25 cellular contexts compared by ENCODE assay signal in the genomic region with DNA sequence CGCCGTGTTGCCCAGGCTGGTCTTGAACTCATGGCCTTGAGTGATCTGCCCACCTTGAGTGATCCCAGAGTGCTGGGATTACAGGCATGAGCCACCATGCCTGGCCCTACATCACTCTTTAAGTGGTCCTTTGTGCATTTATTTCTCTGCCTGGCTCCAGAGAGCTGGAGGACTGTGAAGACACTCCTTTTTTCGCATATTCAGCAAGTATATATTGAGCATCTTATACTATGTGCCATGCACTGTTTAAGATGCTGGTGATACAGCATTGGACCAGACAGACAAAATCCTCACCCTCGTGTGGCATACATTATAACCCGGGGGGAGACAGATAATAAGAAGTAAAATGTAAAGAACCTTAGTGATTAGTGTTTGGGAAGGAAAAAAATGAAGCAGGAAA.
A peak's percentile ranks its signal among the peaks of the same experiment; 100 is the strongest.
DNase-seq lines count a peak whose midpoint lies in the region; ATAC-seq, FAIRE-seq and TF ChIP-seq lines count a peak whose summit lies in the region.
"Had no signal": no experiment of that assay in that cellular context is flagged by ENCODE, and none has a peak within 500 bp of the region (broad histone marks: within the 10 kb centered on the region; RNA-seq: fewer than 3 reads in every experiment).

No MANE protein-coding gene starts in this region.

- no peaks in the 10 kb centered on the region; the same call in 1 of the 2 replicates for H3K9me3 ChIP-seq in K562 (replicated peaks; ENCODE audit: control insufficient read depth, insufficient read depth, low read depth, low read length)
- no peaks in the 10 kb centered on the region for H3K9me3 ChIP-seq in ovary
- H3K9me3 ChIP-seq: esophagus squamous epithelium, prostate gland, SJCRH30, thyroid gland had no signal

- peaks cover 0 to 3% of the 10 kb centered on the region in 2 donors for H3K36me3 Mint-ChIP-seq in activated T-cell treated with anti-CD3 and anti-CD28 coated beads, Interleukin-2, amount 50 U/mL, for 72 hours (ENCODE audit: insufficient read depth in 2 of 2)
- H3K36me3 Mint-ChIP-seq in activated T-cell treated with anti-CD3 and anti-CD28 coated beads, Interleukin-2, amount 50 U/mL, for 4 hours (ENCODE audit: insufficient read depth), result peaks cover 3% of the 10 kb centered on the region
- H3K36me3 Mint-ChIP-seq in HFFc6 (ENCODE audit: low read depth) (peaks cover 39% of the 10 kb centered on the region), osteocyte (ENCODE audit: unreplicated experiment) (peaks cover 8% of the 10 kb centered on the region)

- no peak for ATAC-seq in activated T-cell treated with anti-CD3 and anti-CD28 coated beads, Interleukin-2, amount 50 U/mL, for 72 hours (replicated peaks in 1 of 2)
- no peak for ATAC-seq in activated T-cell treated with anti-CD3 and anti-CD28 coated beads, Interleukin-2, amount 50 U/mL, for 4 hours
- ATAC-seq in K562, result no peak
- ATAC-seq: naive thymus-derived CD8-positive, alpha-beta T cell; WTC11 had no signal

- TF ChIP-seq POLR2A in K562 (conservative IDR thresholded peaks at IDR 0.05) (no peak), ovary (IDR thresholded peaks at IDR 0.05) (no peak)

- TF ChIP-seq RAD21 in K562 (CRISPR knock-in tag; conservative IDR thresholded peaks at IDR 0.05 in 1 of 2, IDR thresholded peaks at IDR 0.05 in 1 of 2), result no peak

- no peaks in the 10 kb centered on the region for H4K20me1 ChIP-seq in K562 (replicated peaks; ENCODE audit: control insufficient read depth, insufficient read depth, low read length)

- in situ Hi-C loops in K562 (cut with MboI) (no loop called here), ACHN (cut with HindIII; ENCODE audit: low pct_ligation_motif_present, low pct_unique_long_range_greater_than_20kb, low sequenced_read_pairs) (no loop called here)

- no peaks in the 10 kb centered on the region for H3K27me3 Mint-ChIP-seq in activated T-cell treated with anti-CD3 and anti-CD28 coated beads, Interleukin-2, amount 50 U/mL, for 72 hours (ENCODE audit: low read depth)
- H3K27me3 Mint-ChIP-seq in activated T-cell treated with anti-CD3 and anti-CD28 coated beads, Interleukin-2, amount 50 U/mL, for 4 hours (ENCODE audit: low read depth), result no peaks in the 10 kb centered on the region
- H3K27me3 Mint-ChIP-seq in HFFc6 (ENCODE audit: insufficient read depth) (no peaks in the 10 kb centered on the region; the same call in 1 of the 2 replicates), osteocyte (ENCODE audit: unreplicated experiment) (no peaks in the 10 kb centered on the region)
- H3K27me3 Mint-ChIP-seq: naive thymus-derived CD8-positive, alpha-beta T cell had no signal

- WGBS in K562 (ENCODE audit: insufficient coverage, low coverage, missing lambda C conversion rate), result 64% methylated on average over 5 of the region's 5 CpGs
- WGBS in ovary, 3 donors, result 92 to 99% (median 96%) methylated on average over 5 of the region's 5 CpGs

- H3K27ac Mint-ChIP-seq in activated T-cell treated with anti-CD3 and anti-CD28 coated beads, Interleukin-2, amount 50 U/mL, for 72 hours, result peak overlapping the region; percentile 83
- H3K27ac Mint-ChIP-seq in HFFc6, result peak overlapping the region; percentile 57
- H3K27ac Mint-ChIP-seq in osteocyte (ENCODE audit: unreplicated experiment), result peak overlapping the region; percentile 55
- H3K27ac Mint-ChIP-seq: WTC11 had no signal

- H3K36me3 ChIP-seq in K562 (ENCODE audit: control insufficient read depth, insufficient read depth, low read length) (peaks cover 8% of the 10 kb centered on the region; the same call in 2 of the 3 replicates), ovary (no peaks in the 10 kb centered on the region)
- H3K36me3 ChIP-seq: prostate gland, thyroid gland had no signal

- H3K79me2 ChIP-seq in K562 (ENCODE audit: control insufficient read depth, insufficient read depth, low read length), result peaks cover 25% of the 10 kb centered on the region

- H3K27ac ChIP-seq in K562 (ENCODE audit: extremely low read depth, low read depth, low read length) (no peak overlapping the region), ovary (no peak overlapping the region)
- H3K27ac ChIP-seq: prostate gland, SJCRH30, thyroid gland had no signal

- no peak overlapping the region for H3K4me2 ChIP-seq in K562 (ENCODE audit: insufficient read depth, low read length)

- H2AFZ ChIP-seq in K562 (ENCODE audit: low read depth, low read length), result no peak overlapping the region

- no peak for FAIRE-seq in K562 (lab: Jason Lieb, UNC)
- FAIRE-seq: H54 had no signal

- H3K4me3 ChIP-seq in K562 (no peak overlapping the region), ovary (no peak overlapping the region)
- H3K4me3 ChIP-seq: esophagus squamous epithelium, prostate gland, SJCRH30, thyroid gland had no signal

- no peak for DNase-seq in activated T-cell treated with anti-CD3 and anti-CD28 coated beads, Interleukin-2, amount 50 U/mL, for 72 hours
- no peak for DNase-seq in activated T-cell treated with anti-CD3 and anti-CD28 coated beads, Interleukin-2, amount 50 U/mL, for 4 hours
- DNase-seq in HFFc6 (no peak), K562 (ENCODE audit: extremely low read depth in 1 of 4, low spot score in 3 of 4) (no peak), osteocyte (ENCODE audit: extremely low spot score, unreplicated experiment) (no peak), NCI-H2171 (lab: John Stamatoyannopoulos, UW) (no peak), ovary (no peak), ACHN (no peak)
- DNase-seq: activated naive CD4-positive, alpha-beta T cell; cerebellar nuclear complex; DMS79 treated with DMSO at 0.1 percent for 48 hours; effector CD8-positive, alpha-beta T cell; esophagus squamous epithelium; mammary epithelial cell; naive thymus-derived CD8-positive, alpha-beta T cell; NCI-H1048; NCI-H1930; NCI-H345; SJCRH30; stimulated activated CD4-positive, alpha-beta T cell treated with anti-CD3 and anti-CD28 coated beads, Interleukin-1b, Interleukin-23, amount 100 ng/mL, for 48 hours; stimulated activated naive CD4-positive, alpha-beta T cell; thyroid gland had no signal

- H3K27me3 ChIP-seq in K562 (ENCODE audit: control insufficient read depth in 2 of 2, insufficient read depth in 2 of 2, low read length in 2 of 2), result no peaks in the 10 kb centered on the region; a peak in 1 of 5 replicates
- H3K27me3 ChIP-seq in ovary, result no peaks in the 10 kb centered on the region
- H3K27me3 ChIP-seq: esophagus squamous epithelium, SJCRH30, thyroid gland had no signal

- TF ChIP-seq CTCF in HFFc6 (IDR thresholded peaks at IDR 0.05) (no peak), K562 (IDR thresholded peaks at IDR 0.05 in 2 of 3, conservative IDR thresholded peaks at IDR 0.05 in 1 of 3; ENCODE audit: insufficient read depth in 2 of 3, low read depth in 1 of 3, low read length in 3 of 3) (no peak), osteocyte (IDR thresholded peaks at IDR 0.05) (no peak), ovary (IDR thresholded peaks at IDR 0.05) (no peak)

- CTCF ChIA-PET in K562 (lab: Yijun Ruan, JAX; ENCODE audit: low intra/inter-chr PET ratio), result no interaction called here

- intact Hi-C loops in K562 (cut with micrococcal nuclease) (no loop called here), ovary (cut with DNase I) (no loop called here)

- H3K4me1 ChIP-seq in K562 (replicated peaks in 1 of 2; ENCODE audit: control insufficient read depth in 2 of 2, insufficient read depth in 2 of 2, low read length in 2 of 2) (peaks cover 9 to 22% of the 10 kb centered on the region in 2 experiments), ovary (ENCODE audit: insufficient read depth) (peaks cover 1% of the 10 kb centered on the region)
- H3K4me1 ChIP-seq: SJCRH30 had no signal

- no peaks in the 10 kb centered on the region for H3K9me3 Mint-ChIP-seq in activated T-cell treated with anti-CD3 and anti-CD28 coated beads, Interleukin-2, amount 50 U/mL, for 72 hours
- no peaks in the 10 kb centered on the region for H3K9me3 Mint-ChIP-seq in activated T-cell treated with anti-CD3 and anti-CD28 coated beads, Interleukin-2, amount 50 U/mL, for 4 hours
- H3K9me3 Mint-ChIP-seq in HFFc6 (no peaks in the 10 kb centered on the region), osteocyte (ENCODE audit: unreplicated experiment) (no peaks in the 10 kb centered on the region)
- H3K9me3 Mint-ChIP-seq: naive thymus-derived CD8-positive, alpha-beta T cell had no signal

- TF ChIP-seq EP300 in K562 (IDR thresholded peaks at IDR 0.05; ENCODE audit: low read length) (no peak), ovary (IDR thresholded peaks at IDR 0.05) (no peak)

- no peak overlapping the region for H3K9ac ChIP-seq in K562 (ENCODE audit: insufficient read depth in 1 of 2, low read depth in 2 of 2, low read length in 2 of 2)

- POLR2A ChIA-PET in K562 (lab: Yijun Ruan, JAX), result interaction anchor here (0.7 to 2.7 kb wide), 3 partner anchors 8 to 63 kb away, joined by 3 to 16 read pairs (median 4); no protein-coding TSS in a partner anchor

- H3K9me1 ChIP-seq in K562 (ENCODE audit: control insufficient read depth, insufficient read depth, low read length), result no peaks in the 10 kb centered on the region

- no TSS peak for BruUV-seq in K562 (replicated peaks; lab: Mats Ljungman, UMichigan)

- peaks cover 67% of the 10 kb centered on the region for H3K4me1 Mint-ChIP-seq in activated T-cell treated with anti-CD3 and anti-CD28 coated beads, Interleukin-2, amount 50 U/mL, for 72 hours (ENCODE audit: low read depth)
- H3K4me1 Mint-ChIP-seq in activated T-cell treated with anti-CD3 and anti-CD28 coated beads, Interleukin-2, amount 50 U/mL, for 4 hours (ENCODE audit: low read depth), result peaks cover 74% of the 10 kb centered on the region
- peaks cover 78% of the 10 kb centered on the region for H3K4me1 Mint-ChIP-seq in HFFc6 (ENCODE audit: low read depth)
- peaks cover 63% of the 10 kb centered on the region for H3K4me1 Mint-ChIP-seq in osteocyte (ENCODE audit: unreplicated experiment)

- H3K4me3 Mint-ChIP-seq in activated T-cell treated with anti-CD3 and anti-CD28 coated beads, Interleukin-2, amount 50 U/mL, for 72 hours, result peak overlapping the region in 1 of 2 donors; percentile 13
- no peak overlapping the region for H3K4me3 Mint-ChIP-seq in activated T-cell treated with anti-CD3 and anti-CD28 coated beads, Interleukin-2, amount 50 U/mL, for 4 hours
- H3K4me3 Mint-ChIP-seq in HFFc6, result no peak overlapping the region
- H3K4me3 Mint-ChIP-seq in osteocyte (ENCODE audit: unreplicated experiment), result no peak overlapping the region
- H3K4me3 Mint-ChIP-seq: WTC11 had no signal

TF ChIP-seq in K562, 482 proteins besides CTCF, POLR2A, EP300 and RAD21 (continues in another document):
- TF ChIP-seq SPI1 (IDR thresholded peaks at IDR 0.05; ENCODE audit: borderline replicate concordance, low read depth, low read length) (no peak), C11orf30 (IDR thresholded peaks at IDR 0.05; ENCODE audit: low read depth) (peak; percentile 75), SRSF1 (IDR thresholded peaks at IDR 0.05; ENCODE audit: low read depth, low read length) (no peak), MAFG (tag; conservative IDR thresholded peaks at IDR 0.05) (peak; percentile 34; the same call in 1 of the 2 replicates), ZNF316 (IDR thresholded peaks at IDR 0.05) (peak; percentile 73)
